In the genomic region with DNA sequence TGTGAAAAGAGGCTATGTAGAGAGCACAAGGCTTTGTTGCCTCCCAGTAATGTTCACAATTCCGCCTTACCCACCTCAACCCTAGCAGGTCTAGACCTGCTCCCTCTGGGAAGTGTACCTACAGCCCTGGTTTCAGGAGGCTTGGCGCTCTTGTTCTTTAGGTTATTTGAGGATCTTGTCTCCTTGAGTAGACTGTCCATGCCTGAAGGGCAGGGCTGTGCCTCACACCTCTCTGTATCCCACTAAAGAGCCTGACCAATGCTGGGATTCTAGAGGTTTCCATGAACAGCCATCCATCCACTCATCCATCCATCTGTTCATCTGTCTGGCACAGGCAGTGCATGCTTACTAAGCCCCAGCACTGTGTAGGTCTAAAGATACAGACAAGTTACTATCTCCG, we compare ENCODE assay signal across 19 cellular contexts. TPM values are rescaled to one million over a fixed set of nuclear protein-coding genes. Genes with fewer than 3 reads are reported as not detected.
DNase-seq lines count a peak whose midpoint lies in the region; ATAC-seq and TF ChIP-seq lines count a peak whose summit lies in the region.
"Had no signal": no experiment of that assay in that cellular context is flagged by ENCODE, and none has a peak within 500 bp of the region (broad histone marks: within the 10 kb centered on the region; RNA-seq: fewer than 3 reads in every experiment).

No MANE protein-coding gene starts in this region.

- no peak overlapping the region for H2BK12ac ChIP-seq in neuronal stem cell (ENCODE audit: low read length)

- H3K9me2 ChIP-seq in GM23248 (ENCODE audit: insufficient read depth): no peaks in the 10 kb centered on the region

- H3K14ac ChIP-seq in neuronal stem cell (ENCODE audit: low read length): no peak overlapping the region

- H3K4me3 ChIP-seq in GM23248 (peak overlapping the region; percentile 67), adipocyte (ENCODE audit: low read length) (peak overlapping the region; percentile 83), skeletal muscle satellite cell (ENCODE audit: low read length) (peak overlapping the region; percentile 77), neuronal stem cell (ENCODE audit: low read length in 2 of 2) (no peak overlapping the region), H7 (ENCODE audit: insufficient read depth, low read depth, low read length) (no peak overlapping the region)

- no peak overlapping the region for H3K18ac ChIP-seq in neuronal stem cell (ENCODE audit: low read length)

- no peak overlapping the region for H4K91ac ChIP-seq in neuronal stem cell (ENCODE audit: low read depth, low read length, poor library complexity)

- H3K36me3 Mint-ChIP-seq in progenitor cell of endocrine pancreas (ENCODE audit: insufficient read depth): no peaks in the 10 kb centered on the region

- H3K9ac ChIP-seq in GM23248 (peak overlapping the region; percentile 80), adipocyte (ENCODE audit: low read length) (no peak overlapping the region), skeletal muscle satellite cell (ENCODE audit: low read depth, low read length) (peak overlapping the region; percentile 71), neuronal stem cell (ENCODE audit: low read depth, low read length, poor library complexity) (no peak overlapping the region)

- H2BK120ac ChIP-seq in neuronal stem cell (ENCODE audit: low read depth, low read length): no peak overlapping the region

- H2AK5ac ChIP-seq in neuronal stem cell (ENCODE audit: low read depth, low read length): no peak overlapping the region

- peaks cover 40% of the 10 kb centered on the region for H3K4me1 ChIP-seq in GM23248 (ENCODE audit: insufficient read depth)
- peaks cover 49% of the 10 kb centered on the region for H3K4me1 ChIP-seq in adipocyte (ENCODE audit: control insufficient read depth, insufficient read depth, low read length)
- H3K4me1 ChIP-seq in foreskin keratinocyte: peaks cover 43% of the 10 kb centered on the region
- peaks cover 44% of the 10 kb centered on the region for H3K4me1 ChIP-seq in skeletal muscle satellite cell (ENCODE audit: control insufficient read depth, insufficient read depth, low read length)
- H3K4me1 ChIP-seq in neuronal stem cell (ENCODE audit: control insufficient read depth in 2 of 2, insufficient read depth in 1 of 2, low read depth in 1 of 2, low read length in 2 of 2): peaks cover 0 to 14% of the 10 kb centered on the region in 2 donors

- no peaks in the 10 kb centered on the region for H3K9me3 ChIP-seq in GM23248 (ENCODE audit: low read depth)
- no peaks in the 10 kb centered on the region for H3K9me3 ChIP-seq in adipocyte (ENCODE audit: control insufficient read depth, low read length)
- no peaks in the 10 kb centered on the region for H3K9me3 ChIP-seq in skeletal muscle satellite cell (replicated peaks; ENCODE audit: low read length)
- H3K9me3 ChIP-seq in neuronal stem cell (replicated peaks in 1 of 2; ENCODE audit: control insufficient read depth in 2 of 2, insufficient read depth in 1 of 2, low read depth in 1 of 2, low read length in 2 of 2): peaks cover 0 to 5% of the 10 kb centered on the region in 2 donors

- no peak overlapping the region for H4K8ac ChIP-seq in neuronal stem cell (ENCODE audit: low read depth, low read length)

- ATAC-seq in foreskin keratinocyte (peak; percentile 70), HG02610 (IDR thresholded peaks at IDR 0.05; ENCODE audit: unreplicated experiment) (no peak)

- H4K20me1 ChIP-seq in GM23248 (ENCODE audit: insufficient read depth): no peaks in the 10 kb centered on the region

- no peak overlapping the region for H3K4ac ChIP-seq in neuronal stem cell (ENCODE audit: low read length)

- TF ChIP-seq CTCF in foreskin keratinocyte (conservative IDR thresholded peaks at IDR 0.05): peak; percentile 10
- no peak for TF ChIP-seq CTCF in progenitor cell of endocrine pancreas (IDR thresholded peaks at IDR 0.05; ENCODE audit: unreplicated experiment)

- no peak overlapping the region for H2BK5ac ChIP-seq in neuronal stem cell (ENCODE audit: low read length)

- peaks cover 4% of the 10 kb centered on the region for H3K4me1 Mint-ChIP-seq in progenitor cell of endocrine pancreas (ENCODE audit: low read depth)
- H3K4me1 Mint-ChIP-seq: central memory CD8-positive, alpha-beta T cell had no signal

- 88 to 97% methylated on average over 3 of the region's 3 CpGs for WGBS in GM23248 (ENCODE audit: low coverage in 1 of 2, low lambda C conversion rate in 2 of 2, missing lambda C conversion rate in 2 of 2), 2 experiments
- no CpG with 5 or more reads among the region's 3 CpGs for WGBS in neuronal stem cell (ENCODE audit: extremely low coverage in 2 of 2, insufficient read length in 2 of 2, insufficient replicate concordance in 1 of 2), 2 donors

- H3F3A ChIP-seq in GM23248 (ENCODE audit: insufficient read depth): peaks cover 29% of the 10 kb centered on the region

- H3K36me3 ChIP-seq in GM23248 (ENCODE audit: low read depth) (no peaks in the 10 kb centered on the region), adipocyte (ENCODE audit: control insufficient read depth, insufficient read depth, low read length, severe bottlenecking) (no peaks in the 10 kb centered on the region), skeletal muscle satellite cell (ENCODE audit: insufficient read depth, low read length) (no peaks in the 10 kb centered on the region), neuronal stem cell (replicated peaks in 1 of 2; ENCODE audit: control insufficient read depth in 2 of 2, insufficient read depth in 2 of 2, low read length in 2 of 2) (peaks cover 0 to 2% of the 10 kb centered on the region in 2 donors), H7 (replicated peaks; ENCODE audit: control insufficient read depth, insufficient read depth, low read length) (no peaks in the 10 kb centered on the region)

- no peak overlapping the region for H2AFZ ChIP-seq in GM23248
- H2AFZ ChIP-seq in neuronal stem cell (ENCODE audit: low read length): no peak overlapping the region

- H3K4me3 Mint-ChIP-seq in progenitor cell of endocrine pancreas (ENCODE audit: low read depth): no peak overlapping the region
- H3K4me3 Mint-ChIP-seq: activated CD8-positive, alpha-beta T cell treated with anti-CD3 and anti-CD28 coated beads for 36 hours; activated naive CD4-positive, alpha-beta T cell treated with anti-CD3 and anti-CD28 coated beads for 36 hours; central memory CD8-positive, alpha-beta T cell; H9 had no signal

- peaks cover 8% of the 10 kb centered on the region for H3K79me1 ChIP-seq in neuronal stem cell (ENCODE audit: low read depth, low read length)

- DNase-seq in GM23248 (peak; percentile 20), adipocyte (ENCODE audit: low read depth) (no peak), foreskin keratinocyte (peak; percentile 78 to 89), neuronal stem cell (ENCODE audit: low spot score) (no peak), H7 (no peak), progenitor cell of endocrine pancreas (ENCODE audit: low spot score, unreplicated experiment) (no peak)
- DNase-seq: activated CD8-positive, alpha-beta T cell treated with anti-CD3 and anti-CD28 coated beads for 36 hours; NCI-H1436; NCI-H526 had no signal

- H3K27ac ChIP-seq in GM23248 (peak overlapping the region; percentile 92), foreskin keratinocyte (peak overlapping the region; percentile 82), neuronal stem cell (replicated peaks; ENCODE audit: low read length) (no peak overlapping the region)

- H3K23ac ChIP-seq in neuronal stem cell (ENCODE audit: low read depth, low read length, poor library complexity): no peak overlapping the region

- in situ Hi-C loops in GM23248 (cut with MboI): no loop called here

- peaks cover 4% of the 10 kb centered on the region for H3K9me3 Mint-ChIP-seq in progenitor cell of endocrine pancreas (ENCODE audit: low read depth)
- H3K9me3 Mint-ChIP-seq: activated CD8-positive, alpha-beta T cell treated with anti-CD3 and anti-CD28 coated beads for 36 hours; activated naive CD4-positive, alpha-beta T cell treated with anti-CD3 and anti-CD28 coated beads for 36 hours; central memory CD8-positive, alpha-beta T cell had no signal

- no peak overlapping the region for H2BK15ac ChIP-seq in neuronal stem cell (ENCODE audit: low read length)

- H3K27me3 ChIP-seq in GM23248 (replicated peaks; ENCODE audit: insufficient read depth) (no peaks in the 10 kb centered on the region), adipocyte (replicated peaks; ENCODE audit: control insufficient read depth, insufficient read depth, low read length) (no peaks in the 10 kb centered on the region), foreskin keratinocyte (no peaks in the 10 kb centered on the region), skeletal muscle satellite cell (ENCODE audit: control insufficient read depth, insufficient read depth, low read length) (peaks cover 7% of the 10 kb centered on the region), neuronal stem cell (ENCODE audit: control insufficient read depth in 3 of 3, insufficient read depth in 3 of 3, low read depth in 1 of 3, low read length in 3 of 3) (peaks cover 0 to 8% (median 7%) of the 10 kb centered on the region in 3 experiments), H7 (ENCODE audit: control insufficient read depth, insufficient read depth, low read length) (peaks cover 2% of the 10 kb centered on the region)

- H3K4me2 ChIP-seq in GM23248 (ENCODE audit: unreplicated experiment) (peak overlapping the region; percentile 83), skeletal muscle satellite cell (ENCODE audit: low read length) (peak overlapping the region; percentile 94), neuronal stem cell (ENCODE audit: insufficient read depth, low read length, poor library complexity, severe bottlenecking) (no peak overlapping the region)

- peaks cover 28% of the 10 kb centered on the region for H3K27me3 Mint-ChIP-seq in progenitor cell of endocrine pancreas

- H3K79me2 ChIP-seq in GM23248 (ENCODE audit: insufficient read depth): peaks cover 20% of the 10 kb centered on the region

- no peak overlapping the region for H3K27ac Mint-ChIP-seq in progenitor cell of endocrine pancreas
- H3K27ac Mint-ChIP-seq: activated CD8-positive, alpha-beta T cell treated with anti-CD3 and anti-CD28 coated beads for 36 hours; activated naive CD4-positive, alpha-beta T cell treated with anti-CD3 and anti-CD28 coated beads for 36 hours had no signal

RNA-seq across cellular contexts. Expression of a gene that starts 1.0 kb away (rescaled TPM):
- 2.8 and 7.1 TPM in 2 replicates for total RNA-seq in GM23248 (2014; rRNA removed; shearing (Covaris generic))
- 7.6 and 7.7 TPM in 2 replicates for polyA plus RNA-seq in GM23248 (2016; fragmentation: Nextera tagmentation; extraction: Ambion mirVana)
- total RNA-seq in foreskin keratinocyte: 18.6 and 18.7 TPM in 2 replicates
- polyA plus RNA-seq in foreskin keratinocyte: 20.2 and 22.0 TPM in 2 replicates
- total RNA-seq in skeletal muscle satellite cell (2012; rRNA removed): 4.6 and 6.8 TPM in 2 replicates
- polyA plus RNA-seq in neuronal stem cell (2013, experiment 1 of 2): 0.26 TPM
- polyA plus RNA-seq in neuronal stem cell (2013, experiment 2 of 2): 0.35 TPM
- not detected in 2 replicates for total RNA-seq in H7 (2014; rRNA removed; shearing (Covaris generic))
- total RNA-seq in progenitor cell of endocrine pancreas: 0.13 TPM in 1 of 2 replicates, not detected in the other
- total RNA-seq: activated CD8-positive, alpha-beta T cell treated with anti-CD3 and anti-CD28 coated beads for 36 hours; activated naive CD4-positive, alpha-beta T cell treated with anti-CD3 and anti-CD28 coated beads for 36 hours had no signal
- polyA plus RNA-seq: neural cell had no signal

RNA-seq across cellular contexts. Expression of a gene that starts 21.5 kb away (rescaled TPM):
- not detected in 2 replicates for total RNA-seq in GM23248 (2014; rRNA removed; shearing (Covaris generic))
- polyA plus RNA-seq in GM23248 (2016; fragmentation: Nextera tagmentation; extraction: Ambion mirVana): not detected in 2 replicates
- 0.54 and 0.71 TPM in 2 replicates for total RNA-seq in foreskin keratinocyte
- 0.35 and 0.66 TPM in 2 replicates for polyA plus RNA-seq in foreskin keratinocyte
- total RNA-seq in skeletal muscle satellite cell (2012; rRNA removed): not detected in 2 replicates
- polyA plus RNA-seq in neuronal stem cell (2013, experiment 1 of 2): not detected
- not detected for polyA plus RNA-seq in neuronal stem cell (2013, experiment 2 of 2)
- not detected in 2 replicates for total RNA-seq in H7 (2014; rRNA removed; shearing (Covaris generic))
- total RNA-seq in progenitor cell of endocrine pancreas: 5.6 and 8.4 TPM in 2 replicates
- total RNA-seq: activated CD8-positive, alpha-beta T cell treated with anti-CD3 and anti-CD28 coated beads for 36 hours; activated naive CD4-positive, alpha-beta T cell treated with anti-CD3 and anti-CD28 coated beads for 36 hours; fibroblast of villous mesenchyme; G401; H9; kidney epithelial cell had no signal
- polyA plus RNA-seq: neural cell had no signal

RNA-seq across cellular contexts. Expression of a gene that starts 50.8 kb away (rescaled TPM):
- total RNA-seq in GM23248 (2014; rRNA removed; shearing (Covaris generic)): not detected in 2 replicates
- not detected in 2 replicates for polyA plus RNA-seq in GM23248 (2016; fragmentation: Nextera tagmentation; extraction: Ambion mirVana)
- not detected in 2 replicates for total RNA-seq in foreskin keratinocyte
- not detected in 2 replicates for polyA plus RNA-seq in foreskin keratinocyte
- total RNA-seq in skeletal muscle satellite cell (2012; rRNA removed): not detected in 2 replicates
- not detected for polyA plus RNA-seq in neuronal stem cell (2013, experiment 1 of 2)
- polyA plus RNA-seq in neuronal stem cell (2013, experiment 2 of 2): not detected
- not detected in 2 replicates for total RNA-seq in H7 (2014; rRNA removed; shearing (Covaris generic))
- total RNA-seq in progenitor cell of endocrine pancreas: not detected in 2 replicates
- total RNA-seq: activated CD8-positive, alpha-beta T cell treated with anti-CD3 and anti-CD28 coated beads for 36 hours; activated naive CD4-positive, alpha-beta T cell treated with anti-CD3 and anti-CD28 coated beads for 36 hours; fibroblast of villous mesenchyme; G401; H9; RPMI7951 had no signal
- polyA plus RNA-seq: neural cell had no signal

RNA-seq across cellular contexts. Expression of a gene that starts 58.9 kb away (rescaled TPM):
- not detected in 2 replicates for total RNA-seq in GM23248 (2014; rRNA removed; shearing (Covaris generic))
- polyA plus RNA-seq in GM23248 (2016; fragmentation: Nextera tagmentation; extraction: Ambion mirVana) (not detected in 2 replicates), foreskin keratinocyte (not detected in 2 replicates)
- total RNA-seq in foreskin keratinocyte (not detected in 2 replicates), progenitor cell of endocrine pancreas (2.9 and 3.2 TPM in 2 replicates)
- not detected in 2 replicates for total RNA-seq in skeletal muscle satellite cell (2012; rRNA removed)
- 0.03 TPM for polyA plus RNA-seq in neuronal stem cell (2013, experiment 1 of 2)
- 0.03 TPM for polyA plus RNA-seq in neuronal stem cell (2013, experiment 2 of 2)
- total RNA-seq in H7 (2014; rRNA removed; shearing (Covaris generic)): not detected in 2 replicates
- total RNA-seq: activated CD8-positive, alpha-beta T cell treated with anti-CD3 and anti-CD28 coated beads for 36 hours; activated naive CD4-positive, alpha-beta T cell treated with anti-CD3 and anti-CD28 coated beads for 36 hours; fibroblast of villous mesenchyme; G401; H9; kidney epithelial cell had no signal
- polyA plus RNA-seq: neural cell had no signal

Comparison
In these comparisons a context has a peak if more than half of its experiments do, and no peak if none do; other contexts are left out.
1. DNase-seq: peak in GM23248 (single experiment) and foreskin keratinocyte (2 of 2); none in adipocyte (single experiment), neuronal stem cell (single experiment), H7 (single experiment) and progenitor cell of endocrine pancreas (single experiment).
2. H3K4me3 ChIP-seq: peak in GM23248 (single experiment), adipocyte (single experiment) and skeletal muscle satellite cell (single experiment); none in neuronal stem cell (0 of 2) and H7 (single experiment).
3. H3K9ac ChIP-seq: peak in GM23248 (single experiment) and skeletal muscle satellite cell (single experiment); none in adipocyte (single experiment) and neuronal stem cell (single experiment).